In genomic region chr17:75764711-75765421, GRCh38 we compare ENCODE assay signal across 8 cellular contexts. TPM values are rescaled to one million over a fixed set of nuclear protein-coding genes. Genes with fewer than 3 reads are reported as not detected.
A peak's percentile ranks its signal among the peaks of the same experiment; 100 is the strongest.
DNase-seq lines count a peak whose midpoint lies in the region; ATAC-seq, FAIRE-seq and TF ChIP-seq lines count a peak whose summit lies in the region.

Gene GALK1 (minus strand): TSS chr17:75765192. CDS start chr17:75765136, 56 bp downstream.

- H3K27ac ChIP-seq in C4-2B = peak within 1 kb of the TSS; percentile 72
- H3K27ac ChIP-seq in osteoblast (ENCODE audit: low read depth, low read length) = no peak within 1 kb of the TSS
- H3K27ac ChIP-seq in upper lobe of left lung = peak within 1 kb of the TSS; percentile 83 to 92 (median 88)

- ATAC-seq in upper lobe of left lung (ENCODE audit: low FRiP score in 2 of 2) = peak; percentile 89 to 95

- peak within 1 kb of the TSS; percentile 65 for H2AFZ ChIP-seq in osteoblast (ENCODE audit: low read length)

- H3K4me2 ChIP-seq in osteoblast (ENCODE audit: insufficient read depth, low read length) = peak within 1 kb of the TSS; percentile 87

- H3K27me3 ChIP-seq in osteoblast (ENCODE audit: insufficient read depth, low read length) = no peaks in the 10 kb centered on the region
- H3K27me3 ChIP-seq in upper lobe of left lung = no peaks in the 10 kb centered on the region

- H3K36me3 ChIP-seq in osteoblast (ENCODE audit: insufficient read depth, low read length) (no peaks in the 10 kb centered on the region), upper lobe of left lung (peaks cover 0 to 10% (median 4%) of the 10 kb centered on the region in 4 donors)

- WGBS in upper lobe of left lung, 2 donors = 0% methylated on average over 1 to 28 of the region's 71 CpGs

- DNase-seq in GM19239 (ENCODE audit: insufficient read length, low spot score) = peak; percentile 91
- DNase-seq in HK-2 (ENCODE audit: unreplicated experiment) = peak; percentile 70
- DNase-seq in SK-MEL-5 (ENCODE audit: low read depth, low spot score) = peak; percentile 67
- peak; percentile 76 for DNase-seq in activated naive CD4-positive, alpha-beta T cell treated with anti-CD3 and anti-CD28 coated beads, Interleukin-2, amount 50 U/mL, for 16 hours
- DNase-seq in glomerular endothelial cell (ENCODE audit: extremely low read depth, low read depth, low spot score) = no peak
- peak; percentile 99 for DNase-seq in osteoblast (ENCODE audit: insufficient read length, low spot score, missing footprints)
- peak; percentile 91 to 96 for DNase-seq in upper lobe of left lung

- in situ Hi-C loops in SK-MEL-5 (cut with HindIII; ENCODE audit: low pct_unique_long_range_greater_than_20kb, low sequenced_read_pairs) = no loop called here

- peaks cover 8% of the 10 kb centered on the region for H3K4me1 ChIP-seq in osteoblast (ENCODE audit: insufficient read depth, low read length)
- peaks cover 17 to 38% (median 20%) of the 10 kb centered on the region in 4 donors for H3K4me1 ChIP-seq in upper lobe of left lung

- TF ChIP-seq CTCF in C4-2B (conservative IDR thresholded peaks at IDR 0.05) = peak; percentile 81
- TF ChIP-seq CTCF in osteoblast (IDR thresholded peaks at IDR 0.05; ENCODE audit: extremely low read depth, low read depth, low read length) = peak; percentile 49
- peak in 5 of 6 experiments; percentile 58 to 93 (median 67) for TF ChIP-seq CTCF in upper lobe of left lung (IDR thresholded peaks at IDR 0.05)

- peak within 1 kb of the TSS; percentile 83 for H3K4me3 ChIP-seq in osteoblast (ENCODE audit: insufficient read depth, low read length)
- peak within 1 kb of the TSS; percentile 40 to 77 (median 69) for H3K4me3 ChIP-seq in upper lobe of left lung

- H3K79me2 ChIP-seq in osteoblast (ENCODE audit: insufficient read depth, low read length) = no peaks in the 10 kb centered on the region

- no peaks in the 10 kb centered on the region for H4K20me1 ChIP-seq in osteoblast (ENCODE audit: insufficient read depth, low read length)

- TF ChIP-seq POLR2A in upper lobe of left lung (IDR thresholded peaks at IDR 0.05) = peak in 2 of 4 donors; percentile 64 to 76

- TF ChIP-seq EP300 in upper lobe of left lung (IDR thresholded peaks at IDR 0.05) = peak in 1 of 4 donors; percentile 38

- H3K9me3 ChIP-seq in osteoblast (ENCODE audit: low read depth, low read length) (no peaks in the 10 kb centered on the region), upper lobe of left lung (no peaks in the 10 kb centered on the region)

- FAIRE-seq in GM19239 (lab: Jason Lieb, UNC) = no peak

RNA-seq across cellular contexts. Expression of gene GALK1, which starts in this region (rescaled TPM):
- total RNA-seq in SK-MEL-5 (2014; rRNA removed; shearing (Covaris generic)) = 52.5 and 57.2 TPM in 2 replicates
- 55.0 and 55.3 TPM in 2 replicates for polyA plus RNA-seq in SK-MEL-5 (2015; cell fraction: cytosol; rRNA removed)
- 81.0 and 130 TPM in 2 replicates for polyA plus RNA-seq in SK-MEL-5 (2015; cell fraction: nucleus; rRNA removed)
- 40.6 and 56.0 TPM in 2 replicates for total RNA-seq in glomerular endothelial cell
- total RNA-seq in osteoblast = 25.3 and 27.7 TPM in 2 replicates
- total RNA-seq in upper lobe of left lung = 10 to 100 TPM; 18.9 to 65.7 (median 40.6) TPM
